14 cellular contexts compared by ENCODE assay signal in genomic region chr10:7405637-7406036, GRCh38. TPM values are rescaled to one million over a fixed set of nuclear protein-coding genes. Genes with fewer than 3 reads are reported as not detected.
A peak's percentile ranks its signal among the peaks of the same experiment; 100 is the strongest.
DNase-seq lines count a peak whose midpoint lies in the region; ATAC-seq and TF ChIP-seq lines count a peak whose summit lies in the region.
"Had no signal": no experiment of that assay in that cellular context is flagged by ENCODE, and none has a peak within 500 bp of the region (broad histone marks: within the 10 kb centered on the region; RNA-seq: fewer than 3 reads in every experiment).

No MANE protein-coding gene starts in this region.

- H3K36me3 ChIP-seq in heart left ventricle: no peaks in the 10 kb centered on the region
- no peaks in the 10 kb centered on the region for H3K36me3 ChIP-seq in left lung
- H3K36me3 ChIP-seq: stomach, vagina had no signal

- H3K27me3 Mint-ChIP-seq in endothelial cell (ENCODE audit: unreplicated experiment): peaks cover 15% of the 10 kb centered on the region
- H3K27me3 Mint-ChIP-seq in stimulated activated naive CD8-positive, alpha-beta T cell treated with anti-CD3 and anti-CD28 coated beads, Interleukin-15, Interleukin-2, amounts not matched to agents 100 ng/mL and 50 ng/mL, for 24 hours: no peaks in the 10 kb centered on the region

- H3K4me3 Mint-ChIP-seq in endothelial cell (ENCODE audit: unreplicated experiment): no peak overlapping the region
- H3K4me3 Mint-ChIP-seq in stimulated activated naive CD8-positive, alpha-beta T cell treated with anti-CD3 and anti-CD28 coated beads, Interleukin-15, Interleukin-2, amounts not matched to agents 100 ng/mL and 50 ng/mL, for 24 hours: no peak overlapping the region

- intact Hi-C loops in heart left ventricle (cut with DNase I) (loop anchor here in 6 of 10 donors (5.0 to 10.0 kb wide), 5 partner anchors 58 to 73 kb away; no protein-coding TSS in a partner anchor), left ventricle myocardium superior (cut with micrococcal nuclease) (no loop called here), left lung (cut with DNase I) (loop anchor here in 1 of 2 donors (5.0 kb wide), 1 partner anchor 143 kb away; no protein-coding TSS in a partner anchor)

- DNase-seq in heart left ventricle (no peak), left ventricle myocardium superior (no peak), RWPE1 (ENCODE audit: low spot score) (peak; percentile 18), endothelial cell (ENCODE audit: low spot score) (no peak), foreskin fibroblast (no peak), left lung (no peak)
- DNase-seq: NCI-H510A, occipital lobe, stomach had no signal

- no peaks in the 10 kb centered on the region for H3K9me3 ChIP-seq in heart left ventricle
- H3K9me3 ChIP-seq in left lung: no peaks in the 10 kb centered on the region
- H3K9me3 ChIP-seq: stomach, vagina had no signal

- TF ChIP-seq CTCF in heart left ventricle (IDR thresholded peaks at IDR 0.05) (no peak), RWPE1 (conservative IDR thresholded peaks at IDR 0.05; ENCODE audit: low read depth) (no peak), endothelial cell (IDR thresholded peaks at IDR 0.05; ENCODE audit: unreplicated experiment) (no peak), foreskin fibroblast (IDR thresholded peaks at IDR 0.05; ENCODE audit: low read depth, low read length) (no peak), left lung (IDR thresholded peaks at IDR 0.05) (no peak)

- no peaks in the 10 kb centered on the region for H3K27me3 ChIP-seq in heart left ventricle
- peaks cover 0 to 36% of the 10 kb centered on the region in 2 donors for H3K27me3 ChIP-seq in left lung
- H3K27me3 ChIP-seq: vagina had no signal

- CTCF ChIA-PET in RWPE1 (lab: Yijun Ruan, JAX): no interaction called here

- no peak for TF ChIP-seq POLR2A in heart left ventricle (IDR thresholded peaks at IDR 0.05)

- peaks cover 0 to 69% (median 45%) of the 10 kb centered on the region in 12 donors for H3K4me1 ChIP-seq in heart left ventricle
- peaks cover 6 to 51% of the 10 kb centered on the region in 2 donors for H3K4me1 ChIP-seq in left lung

- peak overlapping the region; percentile 62 for H3K27ac Mint-ChIP-seq in endothelial cell (ENCODE audit: unreplicated experiment)
- H3K27ac Mint-ChIP-seq in stimulated activated naive CD8-positive, alpha-beta T cell treated with anti-CD3 and anti-CD28 coated beads, Interleukin-15, Interleukin-2, amounts not matched to agents 100 ng/mL and 50 ng/mL, for 24 hours: peak overlapping the region; percentile 67
- H3K27ac Mint-ChIP-seq: brain; T-helper 1 cell treated with Interleukin-12 subunit alpha and Interleukin-12 subunit beta and Interleukin-4 antibody, amounts not matched to agents 30 μg/mL and 1 μg/mL, for 36 hours had no signal

- H3K4me1 Mint-ChIP-seq in endothelial cell (ENCODE audit: unreplicated experiment): peaks cover 40% of the 10 kb centered on the region
- peaks cover 71% of the 10 kb centered on the region for H3K4me1 Mint-ChIP-seq in stimulated activated naive CD8-positive, alpha-beta T cell treated with anti-CD3 and anti-CD28 coated beads, Interleukin-15, Interleukin-2, amounts not matched to agents 100 ng/mL and 50 ng/mL, for 24 hours (ENCODE audit: low read depth)

- ATAC-seq in heart left ventricle: peak in 1 of 4 donors; percentile 19
- no peak for ATAC-seq in left ventricle myocardium superior
- ATAC-seq in GM21786 (IDR thresholded peaks at IDR 0.05; ENCODE audit: unreplicated experiment): no peak
- ATAC-seq in left lung: no peak

- H3K27ac ChIP-seq in heart left ventricle (peak overlapping the region in 10 of 12 donors; percentile 21 to 94 (median 78)), RWPE1 (no peak overlapping the region), left lung (no peak overlapping the region)

- POLR2A ChIA-PET in RWPE1 (lab: Yijun Ruan, JAX; ENCODE audit: low non-redundant PET): no interaction called here

- H3K36me3 Mint-ChIP-seq in endothelial cell (ENCODE audit: low read depth, unreplicated experiment): peaks cover 4% of the 10 kb centered on the region
- H3K36me3 Mint-ChIP-seq in stimulated activated naive CD8-positive, alpha-beta T cell treated with anti-CD3 and anti-CD28 coated beads, Interleukin-15, Interleukin-2, amounts not matched to agents 100 ng/mL and 50 ng/mL, for 24 hours (ENCODE audit: low read depth): peaks cover 35% of the 10 kb centered on the region

- 22 to 49% (median 32%) methylated on average over 2 to 4 of the region's 4 CpGs for WGBS in heart left ventricle, 4 donors

- H3K4me3 ChIP-seq in heart left ventricle: no peak overlapping the region
- H3K4me3 ChIP-seq in foreskin fibroblast (ENCODE audit: low read depth in 1 of 2, low read length in 2 of 2): no peak overlapping the region
- no peak overlapping the region for H3K4me3 ChIP-seq in left lung
- H3K4me3 ChIP-seq: stomach, vagina had no signal

- H3K9me3 Mint-ChIP-seq in endothelial cell (ENCODE audit: unreplicated experiment): no peaks in the 10 kb centered on the region
- no peaks in the 10 kb centered on the region for H3K9me3 Mint-ChIP-seq in stimulated activated naive CD8-positive, alpha-beta T cell treated with anti-CD3 and anti-CD28 coated beads, Interleukin-15, Interleukin-2, amounts not matched to agents 100 ng/mL and 50 ng/mL, for 24 hours
- H3K9me3 Mint-ChIP-seq: T-helper 1 cell treated with Interleukin-12 subunit alpha and Interleukin-12 subunit beta and Interleukin-4 antibody, amounts not matched to agents 30 μg/mL and 1 μg/mL, for 36 hours had no signal

RNA-seq across cellular contexts. Expression of gene SFMBT2, which starts 5.2 kb away (rescaled TPM):
- total RNA-seq in heart left ventricle: 10 to 100 TPM in 4 of 9 donors, 1 to 10 TPM in 5; 3.7 to 25.8 (median 10.0) TPM
- 1 to 10 TPM; 2.6 to 9.6 TPM for polyA plus RNA-seq in heart left ventricle
- 11.0 TPM for total RNA-seq in left ventricle myocardium superior
- 16.0 TPM for total RNA-seq in endothelial cell (ENCODE audit: unreplicated experiment)
- total RNA-seq in left lung: 10 to 100 TPM in 1 of 2 donors, 1 to 10 TPM in 1; 6.0 to 12.6 TPM

Comparison
In these comparisons a context has a peak if more than half of its experiments do, and no peak if none do; other contexts are left out.
1. H3K27ac ChIP-seq: peak in heart left ventricle (10 of 12); none in RWPE1 (single experiment) and left lung (0 of 2).